In the genomic region with DNA sequence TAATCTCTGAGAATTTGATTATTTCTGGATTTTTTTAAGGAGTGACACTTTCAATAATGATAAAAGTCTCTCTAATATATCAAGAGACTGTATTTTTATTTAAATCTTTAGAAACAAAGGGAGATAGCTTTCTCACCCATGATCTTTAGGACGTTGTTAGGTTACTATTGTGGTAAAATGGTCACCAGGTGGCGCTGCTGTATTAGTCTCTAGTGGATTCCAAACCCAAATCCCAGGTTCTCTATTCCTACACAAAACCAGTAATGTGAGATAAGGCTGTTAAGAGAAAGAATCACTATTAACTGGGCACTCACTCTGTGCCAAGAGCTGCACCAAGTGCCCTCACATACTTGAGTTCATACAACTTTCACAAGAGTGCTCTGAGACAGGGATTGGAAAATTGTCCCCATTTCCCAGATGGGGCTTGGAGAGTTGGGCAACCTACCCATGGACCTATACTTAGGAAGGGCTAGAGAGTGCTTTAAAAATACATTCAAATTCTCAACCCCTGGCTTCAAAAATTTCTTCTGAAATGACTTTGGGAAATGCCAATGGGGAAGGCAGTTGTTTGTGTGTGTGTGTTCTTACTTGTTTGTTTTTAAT, we compare ENCODE assay signal across 7 cellular contexts.
DNase-seq lines count a peak whose midpoint lies in the region; ATAC-seq and TF ChIP-seq lines count a peak whose summit lies in the region.

No MANE protein-coding gene starts in this region.

- DNase-seq in GM10248 (ENCODE audit: extremely low spot score) (peak; percentile 18), Karpas-422 (peak; percentile 68), RPMI8226 (peak; percentile 57), adipocyte (ENCODE audit: low read depth) (peak; percentile 85), heart right ventricle (peak in 1 of 2 donors; percentile 60), putamen (ENCODE audit: low spot score) (peak; percentile 56)

- ATAC-seq in heart right ventricle = peak in 5 of 8 donors; percentile 49 to 67 (median 52)
- no peak for ATAC-seq in HG03460 (IDR thresholded peaks at IDR 0.05; ENCODE audit: unreplicated experiment)

- CTCF ChIA-PET in GM10248 (lab: Yijun Ruan, JAX) = interaction anchor here (0.7 to 4.7 kb wide), 16 partner anchors 10 to 1756 kb away, joined by 3 to 45 read pairs (median 4); no protein-coding TSS in a partner anchor

- intact Hi-C loops in heart right ventricle (cut with DNase I) = loop anchor here in 2 of 10 donors (10.0 kb wide), 2 partner anchors 732 to 742 kb away; no protein-coding TSS in a partner anchor

- H3K9me2 ChIP-seq in Karpas-422 (replicated peaks; ENCODE audit: insufficient read depth, low read length) = no peaks in the 10 kb centered on the region

- H3K27ac ChIP-seq in Karpas-422 (ENCODE audit: low read length) = no peak overlapping the region
- no peak overlapping the region for H3K27ac ChIP-seq in heart right ventricle

- H3K27me3 ChIP-seq in Karpas-422 (ENCODE audit: low read length) = no peaks in the 10 kb centered on the region
- H3K27me3 ChIP-seq in adipocyte (replicated peaks; ENCODE audit: control insufficient read depth, insufficient read depth, low read length) = no peaks in the 10 kb centered on the region
- H3K27me3 ChIP-seq in heart right ventricle = no peaks in the 10 kb centered on the region

- H3K36me3 ChIP-seq in Karpas-422 (ENCODE audit: insufficient read depth, low read length) (no peaks in the 10 kb centered on the region), adipocyte (ENCODE audit: control insufficient read depth, insufficient read depth, low read length, severe bottlenecking) (no peaks in the 10 kb centered on the region), heart right ventricle (no peaks in the 10 kb centered on the region)

- H3K9ac ChIP-seq in Karpas-422 (ENCODE audit: low read length) (no peak overlapping the region), adipocyte (ENCODE audit: low read length) (no peak overlapping the region)

- no peak overlapping the region for H2AFZ ChIP-seq in Karpas-422 (ENCODE audit: low read length)

- 2 to 3% methylated on average over 2 of the region's 2 CpGs for WGBS in heart right ventricle, 2 donors

- peak; percentile 60 for TF ChIP-seq CTCF in GM10248 (IDR thresholded peaks at IDR 0.05; ENCODE audit: control extremely low read depth, extremely low read depth, low read depth, missing control alignments)
- TF ChIP-seq CTCF in heart right ventricle (IDR thresholded peaks at IDR 0.05) = peak; percentile 37 to 78 (median 71)

- no peak overlapping the region for H3K4me2 ChIP-seq in Karpas-422 (ENCODE audit: low read depth, low read length, poor library complexity, severe bottlenecking)

- H4K20me1 ChIP-seq in Karpas-422 (ENCODE audit: insufficient read depth, low read depth, low read length) = no peaks in the 10 kb centered on the region

- H3K4me3 ChIP-seq in Karpas-422 (ENCODE audit: low read length) (no peak overlapping the region), adipocyte (ENCODE audit: low read length) (no peak overlapping the region), heart right ventricle (no peak overlapping the region)

- H3K4me1 ChIP-seq in Karpas-422 (ENCODE audit: low read length) = no peaks in the 10 kb centered on the region
- H3K4me1 ChIP-seq in adipocyte (ENCODE audit: control insufficient read depth, insufficient read depth, low read length) = no peaks in the 10 kb centered on the region
- peaks cover 0 to under 1% (median 0%) of the 10 kb centered on the region in 9 donors for H3K4me1 ChIP-seq in heart right ventricle

- no peaks in the 10 kb centered on the region for H3K9me3 ChIP-seq in Karpas-422 (ENCODE audit: low read length)
- H3K9me3 ChIP-seq in adipocyte (ENCODE audit: control insufficient read depth, low read length) = no peaks in the 10 kb centered on the region
- peaks cover 0 to 8% (median 0%) of the 10 kb centered on the region in 11 donors for H3K9me3 ChIP-seq in heart right ventricle

- POLR2A ChIA-PET in GM10248 (lab: Yijun Ruan, JAX) = no interaction called here

- no peaks in the 10 kb centered on the region for H3K79me2 ChIP-seq in Karpas-422 (ENCODE audit: low read length)
